ENCODE assay signal across 23 cellular contexts in the genomic region with DNA sequence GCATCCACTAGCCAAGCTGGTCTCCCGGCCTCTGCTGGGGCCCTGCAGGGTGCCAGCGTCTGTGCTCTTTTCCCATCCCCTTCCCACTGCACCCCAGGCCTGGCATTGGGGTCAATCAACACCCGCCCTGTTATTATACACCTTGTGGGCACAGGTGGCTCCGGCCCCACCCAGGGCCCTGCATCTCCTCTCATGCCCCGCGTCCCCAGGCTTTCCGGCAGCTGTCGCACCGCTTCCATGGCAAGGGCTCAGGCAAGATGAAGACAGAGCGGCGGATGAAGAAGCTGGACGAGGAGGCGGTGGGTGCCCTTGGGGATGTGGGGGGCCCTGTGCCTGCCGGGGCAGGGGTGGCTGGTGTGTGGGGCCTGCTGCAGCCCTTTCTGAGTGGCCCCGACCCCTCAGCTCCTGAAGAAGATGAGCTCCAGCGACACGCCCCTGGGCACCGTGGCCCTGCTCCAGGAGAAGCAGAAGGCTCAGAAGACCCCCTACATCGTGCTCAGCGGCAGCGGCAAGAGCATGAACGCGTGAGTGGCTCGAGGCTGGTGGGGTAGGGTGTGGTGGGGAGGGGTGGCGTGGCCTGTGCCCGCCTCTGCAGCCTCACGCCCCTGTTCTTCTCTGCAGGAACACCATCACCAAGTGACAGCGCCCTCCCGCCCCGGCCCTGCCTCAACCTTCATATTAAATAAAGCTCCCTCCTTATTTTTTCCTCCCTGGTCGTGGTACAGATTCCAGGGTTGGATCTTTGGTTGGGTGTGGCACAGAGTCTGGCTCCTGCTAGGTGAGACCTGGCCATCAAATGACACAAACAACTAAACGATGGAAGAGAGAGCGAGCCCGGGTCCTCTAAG. TPM values are rescaled to one million over a fixed set of nuclear protein-coding genes. Genes with fewer than 3 reads are reported as not detected.
"Had no signal": no experiment of that assay in that cellular context is flagged by ENCODE, and none has a peak within 500 bp of the region (broad histone marks: within the 10 kb centered on the region; RNA-seq: fewer than 3 reads in every experiment).

No MANE protein-coding gene starts in this region.

- H3K4me3 ChIP-seq: SJCRH30 had no signal

- H3K4me3 Mint-ChIP-seq: activated CD8-positive, alpha-beta T cell treated with anti-CD3 and anti-CD28 coated beads, Interleukin-2, amount 10 ng/mL, durations not matched to agents 7 days and 5 days; activated naive CD8-positive, alpha-beta T cell treated with anti-CD3 and anti-CD28 coated beads for 36 hours; T-helper 1 cell treated with Interleukin-12 subunit alpha and Interleukin-12 subunit beta and Interleukin-4 antibody, amounts not matched to agents 30 μg/mL and 1 μg/mL, for 36 hours; WTC11 had no signal

- DNase-seq: activated CD4-positive, alpha-beta T cell treated with anti-CD3 and anti-CD28 coated beads for 48 hours; activated CD4-positive, alpha-beta T cell treated with anti-CD3 and anti-CD28 coated beads, Interleukin-2, amount 50 U/mL, for 4 hours; activated CD4-positive, CD25-positive, alpha-beta regulatory T cell treated with anti-CD3 and anti-CD28 coated beads, Interleukin-2, amount 50 U/mL, for 72 hours; activated CD8-positive, alpha-beta T cell treated with anti-CD3 and anti-CD28 coated beads, Interleukin-2, amount 10 ng/mL, durations not matched to agents 7 days and 5 days; activated naive CD8-positive, alpha-beta T cell treated with anti-CD3 and anti-CD28 coated beads for 36 hours; anterior cingulate cortex; MM.1S; NCI-H1105; NCI-H1436; NCI-H1694 treated with DMSO at 0.1 percent for 48 hours; NCI-H2081; NCI-H510A treated with DMSO at 0.1 percent for 48 hours; NCI-H69; NK-92 treated with Interleukin-12 subunit alpha and Interleukin-12 subunit beta, amount 100 ng/mL, for 24 hours; OCI-M1; Right ventricle myocardium superior; RPMI8226; SJCRH30 had no signal

- H3K27me3 Mint-ChIP-seq: activated naive CD8-positive, alpha-beta T cell treated with anti-CD3 and anti-CD28 coated beads for 36 hours had no signal

- H3K4me1 ChIP-seq: SJCRH30 had no signal

- H3K27ac Mint-ChIP-seq: activated naive CD8-positive, alpha-beta T cell treated with anti-CD3 and anti-CD28 coated beads for 36 hours; T-helper 1 cell treated with Interleukin-12 subunit alpha and Interleukin-12 subunit beta and Interleukin-4 antibody, amounts not matched to agents 30 μg/mL and 1 μg/mL, for 36 hours; WTC11 had no signal

- H3K27me3 ChIP-seq: SJCRH30 had no signal

- H3K27ac ChIP-seq: SJCRH30 had no signal

- ATAC-seq: activated CD8-positive, alpha-beta T cell treated with anti-CD3 and anti-CD28 coated beads, Interleukin-2, amount 10 ng/mL, durations not matched to agents 7 days and 5 days; WTC11 had no signal

- H3K9me3 ChIP-seq: SJCRH30 had no signal

- H3K9me3 Mint-ChIP-seq: activated naive CD8-positive, alpha-beta T cell treated with anti-CD3 and anti-CD28 coated beads for 36 hours; T-helper 1 cell treated with Interleukin-12 subunit alpha and Interleukin-12 subunit beta and Interleukin-4 antibody, amounts not matched to agents 30 μg/mL and 1 μg/mL, for 36 hours; WTC11 had no signal

- H3K4me1 Mint-ChIP-seq: activated naive CD8-positive, alpha-beta T cell treated with anti-CD3 and anti-CD28 coated beads for 36 hours; WTC11 had no signal

RNA-seq across cellular contexts. Expression of a gene that starts 33.2 kb away (rescaled TPM):
- total RNA-seq: activated CD8-positive, alpha-beta T cell treated with anti-CD3 and anti-CD28 coated beads, Interleukin-2, amount 10 ng/mL, durations not matched to agents 7 days and 5 days; activated naive CD8-positive, alpha-beta T cell treated with anti-CD3 and anti-CD28 coated beads for 36 hours; chondrocyte; Right ventricle myocardium superior; SJCRH30 had no signal

RNA-seq across cellular contexts. Expression of a gene that starts 33.3 kb away (rescaled TPM):
- total RNA-seq: activated CD8-positive, alpha-beta T cell treated with anti-CD3 and anti-CD28 coated beads, Interleukin-2, amount 10 ng/mL, durations not matched to agents 7 days and 5 days; activated naive CD8-positive, alpha-beta T cell treated with anti-CD3 and anti-CD28 coated beads for 36 hours; cardiac septum; chondrocyte; Right ventricle myocardium superior; SJCRH30 had no signal
- polyA plus RNA-seq: adipose tissue had no signal
